ENCODE assay signal across 8 cellular contexts in genomic region chrX:152817082-152817744, GRCh38. TPM values are rescaled to one million over a fixed set of nuclear protein-coding genes. Genes with fewer than 3 reads are reported as not detected.
DNase-seq lines count a peak whose midpoint lies in the region; ATAC-seq and TF ChIP-seq lines count a peak whose summit lies in the region.

No MANE protein-coding gene starts in this region.

- no peak overlapping the region for H3K4me3 Mint-ChIP-seq in type B pancreatic cell

- TF ChIP-seq CTCF in GM12875 (IDR thresholded peaks at IDR 0.05; ENCODE audit: borderline replicate concordance, insufficient read depth, low read depth, low read length) (peak; percentile 28; the same call in 1 of the 2 replicates), type B pancreatic cell (conservative IDR thresholded peaks at IDR 0.05) (peak; percentile 70)

- peak; percentile 52 for DNase-seq in AG08395 (ENCODE audit: low spot score)
- DNase-seq in RPMI8226: peak; percentile 14
- peak; percentile 22 for DNase-seq in fibroblast of the conjunctiva (ENCODE audit: low read depth)
- DNase-seq in type B pancreatic cell (ENCODE audit: extremely low spot score, unreplicated experiment): no peak
- DNase-seq in SK-N-DZ (ENCODE audit: low spot score): no peak

- H3K9me3 Mint-ChIP-seq in type B pancreatic cell: no peaks in the 10 kb centered on the region

- no peak for ATAC-seq in HG02623 (IDR thresholded peaks at IDR 0.05; ENCODE audit: unreplicated experiment)
- no peak for ATAC-seq in HG03139 (IDR thresholded peaks at IDR 0.05; ENCODE audit: unreplicated experiment)

- no peak overlapping the region for H3K4me3 ChIP-seq in GM12875 (ENCODE audit: low read depth, low read length)

- H3K4me1 Mint-ChIP-seq in type B pancreatic cell (ENCODE audit: unreplicated experiment): no peaks in the 10 kb centered on the region

- H3K27me3 Mint-ChIP-seq in type B pancreatic cell: peaks cover 7% of the 10 kb centered on the region

- no peak overlapping the region for H3K27ac Mint-ChIP-seq in type B pancreatic cell

- H3K36me3 Mint-ChIP-seq in type B pancreatic cell: no peaks in the 10 kb centered on the region

RNA-seq across cellular contexts. Expression of gene CETN2, which starts 13.3 kb away (rescaled TPM):
- total RNA-seq in type B pancreatic cell (ENCODE audit: low replicate concordance): 52.4 and 66.3 TPM in 2 replicates
- polyA plus RNA-seq in SK-N-DZ (2014; cell fraction: cytosol; rRNA removed): 43.7 and 47.1 TPM in 2 replicates
- polyA plus RNA-seq in SK-N-DZ (2014; cell fraction: nucleus; rRNA removed): 21.0 and 23.0 TPM in 2 replicates

RNA-seq across cellular contexts. Expression of gene NSDHL, which starts 13.7 kb away (rescaled TPM):
- 27.5 and 28.0 TPM in 2 replicates for total RNA-seq in type B pancreatic cell (ENCODE audit: low replicate concordance)
- 18.6 and 25.1 TPM in 2 replicates for polyA plus RNA-seq in SK-N-DZ (2014; cell fraction: cytosol; rRNA removed)
- polyA plus RNA-seq in SK-N-DZ (2014; cell fraction: nucleus; rRNA removed): 7.3 and 9.3 TPM in 2 replicates

RNA-seq across cellular contexts. Expression of gene MAGEA6, which starts 47.7 kb away (rescaled TPM):
- total RNA-seq in type B pancreatic cell (ENCODE audit: low replicate concordance): not detected in 2 replicates
- 90.0 and 91.3 TPM in 2 replicates for polyA plus RNA-seq in SK-N-DZ (2014; cell fraction: cytosol; rRNA removed)
- polyA plus RNA-seq in SK-N-DZ (2014; cell fraction: nucleus; rRNA removed): 43.0 and 53.0 TPM in 2 replicates

RNA-seq across cellular contexts. Expression of gene CSAG3, which starts 58.2 kb away (rescaled TPM):
- total RNA-seq in type B pancreatic cell (ENCODE audit: low replicate concordance): 0.40 TPM in 1 of 2 replicates, not detected in the other
- 5.1 and 6.9 TPM in 2 replicates for polyA plus RNA-seq in SK-N-DZ (2014; cell fraction: cytosol; rRNA removed)
- 23.7 and 58.5 TPM in 2 replicates for polyA plus RNA-seq in SK-N-DZ (2014; cell fraction: nucleus; rRNA removed)

Comparison
In these comparisons a context has a peak if more than half of its experiments do, and no peak if none do; other contexts are left out.
1. DNase-seq: peak in AG08395 (single experiment), RPMI8226 (single experiment) and fibroblast of the conjunctiva (single experiment); none in type B pancreatic cell (single experiment) and SK-N-DZ (single experiment).